In genomic region chr9:116499986-116500871, GRCh38 we compare ENCODE assay signal across 13 cellular contexts.
A peak's percentile ranks its signal among the peaks of the same experiment; 100 is the strongest.
DNase-seq lines count a peak whose midpoint lies in the region; ATAC-seq and TF ChIP-seq lines count a peak whose summit lies in the region.
"Had no signal": no experiment of that assay in that cellular context is flagged by ENCODE, and none has a peak within 500 bp of the region (broad histone marks: within the 10 kb centered on the region; RNA-seq: fewer than 3 reads in every experiment).

No MANE protein-coding gene starts in this region.

- peaks cover 5% of the 10 kb centered on the region for H3K36me3 Mint-ChIP-seq in chondrocyte (ENCODE audit: low read depth)
- H3K36me3 Mint-ChIP-seq: activated CD4-positive, alpha-beta memory T cell treated with anti-CD3 and anti-CD28 coated beads for 36 hours; activated naive CD8-positive, alpha-beta T cell treated with anti-CD3 and anti-CD28 coated beads, Interleukin-2, amount 10 ng/mL, durations not matched to agents 7 days and 5 days had no signal

- no peaks in the 10 kb centered on the region for H3K9me3 Mint-ChIP-seq in chondrocyte (ENCODE audit: low read depth)
- H3K9me3 Mint-ChIP-seq: activated CD4-positive, alpha-beta memory T cell treated with anti-CD3 and anti-CD28 coated beads for 36 hours had no signal

- no peak overlapping the region for H3K27ac Mint-ChIP-seq in chondrocyte (ENCODE audit: unreplicated experiment)
- H3K27ac Mint-ChIP-seq: activated CD4-positive, alpha-beta memory T cell treated with anti-CD3 and anti-CD28 coated beads for 36 hours; activated naive CD8-positive, alpha-beta T cell treated with anti-CD3 and anti-CD28 coated beads, Interleukin-2, amount 10 ng/mL, durations not matched to agents 7 days and 5 days had no signal

- no peaks in the 10 kb centered on the region for H3K27me3 Mint-ChIP-seq in chondrocyte (ENCODE audit: low read depth)
- H3K27me3 Mint-ChIP-seq: activated CD4-positive, alpha-beta memory T cell treated with anti-CD3 and anti-CD28 coated beads for 36 hours; activated naive CD8-positive, alpha-beta T cell treated with anti-CD3 and anti-CD28 coated beads, Interleukin-2, amount 10 ng/mL, durations not matched to agents 7 days and 5 days had no signal

- no peak for ATAC-seq in GM19452 (IDR thresholded peaks at IDR 0.05; ENCODE audit: unreplicated experiment)

- H3K4me3 Mint-ChIP-seq in chondrocyte (ENCODE audit: unreplicated experiment) = no peak overlapping the region
- H3K4me3 Mint-ChIP-seq: activated CD4-positive, alpha-beta memory T cell treated with anti-CD3 and anti-CD28 coated beads for 36 hours; activated naive CD8-positive, alpha-beta T cell treated with anti-CD3 and anti-CD28 coated beads, Interleukin-2, amount 10 ng/mL, durations not matched to agents 7 days and 5 days had no signal

- H3K4me3 ChIP-seq in choroid plexus epithelial cell (ENCODE audit: low read depth, low read length) = no peak overlapping the region

- DNase-seq in GM03348 (ENCODE audit: low spot score) (peak; percentile 71), M059J (ENCODE audit: low read depth) (peak; percentile 73), choroid plexus epithelial cell (ENCODE audit: low read depth) (peak; percentile 97), non-pigmented ciliary epithelial cell (ENCODE audit: low read depth) (peak; percentile 28), chondrocyte (ENCODE audit: low spot score) (no peak), MV-4-11 (lab: John Stamatoyannopoulos, UW) (no peak)
- DNase-seq in activated naive CD4-positive, alpha-beta T cell treated with Interleukin-2 at 50 U/mL for 16 hours = no peak
- DNase-seq: activated CD4-positive, alpha-beta memory T cell treated with anti-CD3 and anti-CD28 coated beads for 36 hours; activated naive CD8-positive, alpha-beta T cell treated with anti-CD3 and anti-CD28 coated beads, Interleukin-2, amount 10 ng/mL, durations not matched to agents 7 days and 5 days; Karpas-422; left cardiac atrium; nucleus accumbens had no signal

- peaks cover 12% of the 10 kb centered on the region for H3K4me1 Mint-ChIP-seq in chondrocyte (ENCODE audit: low read depth)

- TF ChIP-seq CTCF in choroid plexus epithelial cell (conservative IDR thresholded peaks at IDR 0.05; ENCODE audit: low read depth, low read length) (no peak), chondrocyte (IDR thresholded peaks at IDR 0.05) (no peak)

Comparison
In these comparisons a context has a peak if more than half of its experiments do, and no peak if none do; other contexts are left out.
1. DNase-seq: peak in GM03348 (single experiment), M059J (single experiment), choroid plexus epithelial cell (single experiment) and non-pigmented ciliary epithelial cell (single experiment); none in chondrocyte (single experiment), activated naive CD4-positive, alpha-beta T cell treated with Interleukin-2 at 50 U/mL for 16 hours (single experiment) and MV-4-11 (single experiment).